Comparison of ENCODE assay signal across 14 cellular contexts in the genomic region with DNA sequence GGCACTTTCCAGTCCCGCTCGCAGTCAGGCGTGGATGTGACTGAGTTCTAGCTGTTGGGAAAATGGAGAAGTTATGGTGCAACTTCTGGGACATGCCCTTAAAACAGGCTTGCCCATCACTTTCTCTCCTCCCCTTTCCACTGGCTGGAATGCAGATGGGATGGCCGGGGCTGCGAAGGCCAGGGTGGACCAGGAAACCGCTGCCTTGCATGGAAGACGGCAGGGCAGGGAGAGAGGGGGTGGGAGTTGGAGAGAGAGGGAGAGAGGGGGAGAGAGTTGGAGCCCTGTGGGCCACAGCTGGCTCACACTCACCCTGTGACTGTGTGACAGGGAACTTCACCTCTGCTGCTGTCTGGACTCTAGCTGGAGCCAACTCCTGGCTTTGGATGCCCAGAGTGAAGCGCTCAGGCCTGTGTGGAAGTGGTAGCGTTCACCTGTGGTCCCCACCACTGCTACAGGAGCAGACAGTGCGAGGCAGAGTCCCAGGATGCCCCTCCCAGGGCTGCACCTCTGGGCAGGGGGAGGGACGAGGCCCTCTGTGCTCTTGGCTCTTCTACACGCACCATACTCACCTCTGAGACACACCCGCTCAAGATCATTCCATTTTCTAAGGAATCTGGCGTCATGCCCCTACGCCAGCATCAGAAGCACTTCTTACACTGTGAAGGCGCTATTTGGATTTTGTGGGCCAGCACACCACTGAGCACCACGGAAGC.
"Had no signal": no experiment of that assay in that cellular context is flagged by ENCODE, and none has a peak within 500 bp of the region (broad histone marks: within the 10 kb centered on the region; RNA-seq: fewer than 3 reads in every experiment).

No MANE protein-coding gene starts in this region.

- ATAC-seq: body of pancreas had no signal

- H3K27ac ChIP-seq: body of pancreas, hepatocyte, thyroid gland had no signal

- H2AFZ ChIP-seq: hepatocyte had no signal

- DNase-seq: activated CD4-positive, alpha-beta memory T cell treated with anti-CD3 and anti-CD28 coated beads, Interleukin-2, amount 10 ng/mL, durations not matched to agents 7 days and 5 days; activated naive CD4-positive, alpha-beta T cell treated with anti-CD3 and anti-CD28 coated beads, Interleukin-2, amount 50 U/mL, for 16 hours; amniotic stem cell; cerebellar nuclear complex; dermis blood vessel endothelial cell; kidney glomerular epithelial cell; naive B cell; stimulated activated CD4-positive, alpha-beta T cell treated with anti-CD3 and anti-CD28 coated beads, Interleukin-15, amount 100 ng/mL, for 24 hours; stimulated activated CD4-positive, alpha-beta T cell treated with anti-CD3 and anti-CD28 coated beads, Interleukin-4, amount 100 ng/mL, for 24 hours; SW 1271 had no signal

- H3K9me3 ChIP-seq: body of pancreas, thyroid gland had no signal

- H3K4me2 ChIP-seq: hepatocyte had no signal

- H3K27me3 ChIP-seq: body of pancreas, hepatocyte, thyroid gland had no signal

- H3K4me3 ChIP-seq: body of pancreas, hepatocyte, lung, thyroid gland had no signal

- H3K79me2 ChIP-seq: hepatocyte had no signal
